16 cellular contexts compared by ENCODE assay signal in genomic region chr6:35082046-35082732, GRCh38. TPM values are rescaled to one million over a fixed set of nuclear protein-coding genes. Genes with fewer than 3 reads are reported as not detected.
A peak's percentile ranks its signal among the peaks of the same experiment; 100 is the strongest.
DNase-seq lines count a peak whose midpoint lies in the region; ATAC-seq, FAIRE-seq and TF ChIP-seq lines count a peak whose summit lies in the region.
"Had no signal": no experiment of that assay in that cellular context is flagged by ENCODE, and none has a peak within 500 bp of the region (broad histone marks: within the 10 kb centered on the region; RNA-seq: fewer than 3 reads in every experiment).

No MANE protein-coding gene starts in this region.

- no peak for ATAC-seq in activated CD8-positive, alpha-beta memory T cell treated with anti-CD3 and anti-CD28 coated beads, Interleukin-2, amount 10 ng/mL, durations not matched to agents 7 days and 5 days
- ATAC-seq in lower lobe of right lung (no peak), HG02884 (IDR thresholded peaks at IDR 0.05; ENCODE audit: unreplicated experiment) (no peak)
- no peak for ATAC-seq in stimulated activated naive B cell treated with anti-CD40 and anti-IgM and Interleukin-4, amounts not matched to agents 10 μg/mL and 1 μg/mL and 100 μg/mL, for 72 hours (replicated peaks)
- ATAC-seq: stimulated activated naive CD8-positive, alpha-beta T cell treated with anti-CD3 and anti-CD28 coated beads, Interleukin-15, amount 100 ng/mL, for 72 hours had no signal

- H3K27ac ChIP-seq in lower lobe of right lung, result peak overlapping the region; percentile 75
- H3K27ac ChIP-seq: colonic mucosa, SJSA1 had no signal

- H3K27me3 Mint-ChIP-seq in activated CD8-positive, alpha-beta memory T cell treated with anti-CD3 and anti-CD28 coated beads, Interleukin-2, amount 10 ng/mL, durations not matched to agents 7 days and 5 days, result no peaks in the 10 kb centered on the region
- no peaks in the 10 kb centered on the region for H3K27me3 Mint-ChIP-seq in stimulated activated naive B cell treated with anti-CD40 and anti-IgM and Interleukin-4, amounts not matched to agents 10 μg/mL and 1 μg/mL and 100 μg/mL, for 72 hours
- H3K27me3 Mint-ChIP-seq: stimulated activated naive CD8-positive, alpha-beta T cell treated with anti-CD3 and anti-CD28 coated beads, Interleukin-15, amount 100 ng/mL, for 72 hours had no signal

- peaks cover 2% of the 10 kb centered on the region for H3K4me1 Mint-ChIP-seq in activated CD8-positive, alpha-beta memory T cell treated with anti-CD3 and anti-CD28 coated beads, Interleukin-2, amount 10 ng/mL, durations not matched to agents 7 days and 5 days
- peaks cover 8 to 15% of the 10 kb centered on the region in 2 donors for H3K4me1 Mint-ChIP-seq in stimulated activated naive B cell treated with anti-CD40 and anti-IgM and Interleukin-4, amounts not matched to agents 10 μg/mL and 1 μg/mL and 100 μg/mL, for 72 hours
- H3K4me1 Mint-ChIP-seq: stimulated activated naive CD8-positive, alpha-beta T cell treated with anti-CD3 and anti-CD28 coated beads, Interleukin-15, amount 100 ng/mL, for 72 hours had no signal

- H3K4me3 Mint-ChIP-seq in activated CD8-positive, alpha-beta memory T cell treated with anti-CD3 and anti-CD28 coated beads, Interleukin-2, amount 10 ng/mL, durations not matched to agents 7 days and 5 days, result no peak overlapping the region
- H3K4me3 Mint-ChIP-seq in stimulated activated naive B cell treated with anti-CD40 and anti-IgM and Interleukin-4, amounts not matched to agents 10 μg/mL and 1 μg/mL and 100 μg/mL, for 72 hours, result no peak overlapping the region
- H3K4me3 Mint-ChIP-seq: stimulated activated naive CD8-positive, alpha-beta T cell treated with anti-CD3 and anti-CD28 coated beads, Interleukin-15, amount 100 ng/mL, for 72 hours had no signal

- no peak for TF ChIP-seq CTCF in bronchial epithelial cell (IDR thresholded peaks at IDR 0.05; ENCODE audit: insufficient read depth, low read length, severe bottlenecking)
- no peak for TF ChIP-seq CTCF in lower lobe of right lung (IDR thresholded peaks at IDR 0.05)

- H3K27ac Mint-ChIP-seq in activated CD8-positive, alpha-beta memory T cell treated with anti-CD3 and anti-CD28 coated beads, Interleukin-2, amount 10 ng/mL, durations not matched to agents 7 days and 5 days, result no peak overlapping the region
- H3K27ac Mint-ChIP-seq in stimulated activated naive B cell treated with anti-CD40 and anti-IgM and Interleukin-4, amounts not matched to agents 10 μg/mL and 1 μg/mL and 100 μg/mL, for 72 hours, result peak overlapping the region; percentile 68

- H3K36me3 ChIP-seq in bronchial epithelial cell (ENCODE audit: control insufficient read depth, insufficient read depth, low read length) (peaks cover 35% of the 10 kb centered on the region), lower lobe of right lung (peaks cover 100% of the 10 kb centered on the region)

- no peaks in the 10 kb centered on the region for H3K9me3 Mint-ChIP-seq in activated CD8-positive, alpha-beta memory T cell treated with anti-CD3 and anti-CD28 coated beads, Interleukin-2, amount 10 ng/mL, durations not matched to agents 7 days and 5 days (ENCODE audit: low read depth)
- no peaks in the 10 kb centered on the region for H3K9me3 Mint-ChIP-seq in stimulated activated naive B cell treated with anti-CD40 and anti-IgM and Interleukin-4, amounts not matched to agents 10 μg/mL and 1 μg/mL and 100 μg/mL, for 72 hours
- H3K9me3 Mint-ChIP-seq: stimulated activated naive CD8-positive, alpha-beta T cell treated with anti-CD3 and anti-CD28 coated beads, Interleukin-15, amount 100 ng/mL, for 72 hours had no signal

- peaks cover 19% of the 10 kb centered on the region for H3K4me1 ChIP-seq in lower lobe of right lung
- H3K4me1 ChIP-seq: colonic mucosa, HAP-1, SJSA1 had no signal

- H3K36me3 Mint-ChIP-seq in activated CD8-positive, alpha-beta memory T cell treated with anti-CD3 and anti-CD28 coated beads, Interleukin-2, amount 10 ng/mL, durations not matched to agents 7 days and 5 days, result no peaks in the 10 kb centered on the region
- H3K36me3 Mint-ChIP-seq in stimulated activated naive B cell treated with anti-CD40 and anti-IgM and Interleukin-4, amounts not matched to agents 10 μg/mL and 1 μg/mL and 100 μg/mL, for 72 hours, result peaks cover 44 to 63% of the 10 kb centered on the region in 2 donors

- peak; percentile 55 for FAIRE-seq in bronchial epithelial cell (lab: Jason Lieb, UNC)
- FAIRE-seq: A204.1, TTC549 had no signal

- CTCF ChIA-PET in activated CD8-positive, alpha-beta memory T cell treated with anti-CD3 and anti-CD28 coated beads, Interleukin-2, amount 10 ng/mL, durations not matched to agents 7 days and 5 days (lab: Charles Lee), result no interaction called here

- peak; percentile 18 for DNase-seq in activated CD8-positive, alpha-beta memory T cell treated with anti-CD3 and anti-CD28 coated beads, Interleukin-2, amount 50 U/mL, for 48 hours
- no peak for DNase-seq in activated CD8-positive, alpha-beta memory T cell treated with anti-CD3 and anti-CD28 coated beads, Interleukin-2, amount 10 ng/mL, durations not matched to agents 7 days and 5 days
- no peak for DNase-seq in bronchial epithelial cell (ENCODE audit: low read depth)
- DNase-seq in lower lobe of right lung, result no peak
- DNase-seq in stimulated activated naive B cell treated with anti-CD40 and anti-IgM and Interleukin-4, amounts not matched to agents 10 μg/mL and 1 μg/mL and 100 μg/mL, for 72 hours, result no peak
- no peak for DNase-seq in NCI-H2171 treated with DMSO at 0.1 percent for 48 hours (lab: John Stamatoyannopoulos, UW)
- DNase-seq in DMS 273 treated with DMSO at 0.1 percent for 48 hours (lab: John Stamatoyannopoulos, UW), result no peak
- DNase-seq: colonic mucosa; NCI-H2171; stimulated activated naive CD8-positive, alpha-beta T cell treated with anti-CD3 and anti-CD28 coated beads, Interleukin-15, amount 100 ng/mL, for 72 hours had no signal

- intact Hi-C loops in lower lobe of right lung (cut with DNase I), result no loop called here

- H3K4me3 ChIP-seq in bronchial epithelial cell (ENCODE audit: low read depth, low read length) (no peak overlapping the region), lower lobe of right lung (no peak overlapping the region)
- H3K4me3 ChIP-seq: colonic mucosa, HAP-1, SJSA1 had no signal

- no peaks in the 10 kb centered on the region for H3K9me3 ChIP-seq in lower lobe of right lung
- H3K9me3 ChIP-seq: colonic mucosa, HAP-1, SJSA1 had no signal

- H3K27me3 ChIP-seq in bronchial epithelial cell (ENCODE audit: control insufficient read depth, insufficient read depth, low read length) (no peaks in the 10 kb centered on the region), lower lobe of right lung (ENCODE audit: low read depth) (no peaks in the 10 kb centered on the region)
- H3K27me3 ChIP-seq: colonic mucosa, SJSA1 had no signal

RNA-seq across cellular contexts. Expression of gene TCP11, which starts 59.0 kb away (rescaled TPM):
- not detected for total RNA-seq in activated CD8-positive, alpha-beta memory T cell treated with anti-CD3 and anti-CD28 coated beads, Interleukin-2, amount 10 ng/mL, durations not matched to agents 7 days and 5 days
- total RNA-seq in bronchial epithelial cell (not detected in 2 replicates), lower lobe of right lung (not detected)
- total RNA-seq: activated CD8-positive, alpha-beta memory T cell treated with anti-CD3 and anti-CD28 coated beads for 36 hours; colonic mucosa had no signal
